Comparison of ENCODE assay signal across 8 cellular contexts in genomic region chr10:50653142-50653541, GRCh38. TPM values are rescaled to one million over a fixed set of nuclear protein-coding genes. Genes with fewer than 3 reads are reported as not detected.
A peak's percentile ranks its signal among the peaks of the same experiment; 100 is the strongest.
DNase-seq lines count a peak whose midpoint lies in the region; ATAC-seq and TF ChIP-seq lines count a peak whose summit lies in the region.

No MANE protein-coding gene starts in this region.

- intact Hi-C loops in A673 (cut with micrococcal nuclease; ENCODE audit: unreplicated experiment) (no loop called here), MCF 10A (cut with micrococcal nuclease) (loop anchor here (1.0 to 2.0 kb wide), 3 partner anchors 31 to 286 kb away; no protein-coding TSS in a partner anchor), left colon (cut with DNase I, micrococcal nuclease) (no loop called here), aorta (cut with DNase I) (no loop called here)

- no peak overlapping the region for H3K4me2 ChIP-seq in KMS-11

- ATAC-seq in left colon (peak; percentile 59), aorta (ENCODE audit: low FRiP score) (peak; percentile 69)

- 0 to 1% methylated on average over 3 of the region's 3 CpGs for WGBS in aorta, 2 donors

- no peak overlapping the region for H3K9ac ChIP-seq in KMS-11

- no peak overlapping the region for H3K4me3 Mint-ChIP-seq in MCF 10A (ENCODE audit: unreplicated experiment)

- H3K27me3 Mint-ChIP-seq in MCF 10A (ENCODE audit: insufficient read depth, unreplicated experiment), result no peaks in the 10 kb centered on the region

- no peak overlapping the region for H2AFZ ChIP-seq in KMS-11 (ENCODE audit: low read depth)

- CTCF ChIA-PET in A673 (lab: Charles Lee) (no interaction called here), MCF 10A (lab: Yijun Ruan, JAX) (interaction anchor here (0.6 to 2.4 kb wide), 21 partner anchors 10 to 492 kb away, joined by 3 to 13 read pairs (median 4); partner anchors contain the start of gene SGMS1)

- H3K36me3 ChIP-seq in A673 (ENCODE audit: insufficient read depth, low read length, poor library complexity, severe bottlenecking), result no peaks in the 10 kb centered on the region
- H3K36me3 ChIP-seq in KMS-11 (ENCODE audit: insufficient read depth), result no peaks in the 10 kb centered on the region
- no peaks in the 10 kb centered on the region for H3K36me3 ChIP-seq in aorta (ENCODE audit: control insufficient read depth in 1 of 2, insufficient read depth in 2 of 2, low read length in 1 of 2)
- H3K36me3 ChIP-seq in MG63, result no peaks in the 10 kb centered on the region

- no peaks in the 10 kb centered on the region for H4K20me1 ChIP-seq in KMS-11 (ENCODE audit: insufficient read depth)

- POLR2A ChIA-PET in A673 (lab: Charles Lee; ENCODE audit: low non-redundant PET) (interaction anchor here (0.5 kb wide), 1 partner anchor 29 kb away, joined by 3 read pairs; no protein-coding TSS in a partner anchor), MCF 10A (lab: Yijun Ruan, JAX) (interaction anchor here (0.9 kb wide), 1 partner anchor 13 kb away, joined by 3 read pairs; no protein-coding TSS in a partner anchor)

- H3K79me2 ChIP-seq in KMS-11 (ENCODE audit: insufficient read depth, low read depth), result no peaks in the 10 kb centered on the region

- H3K27ac Mint-ChIP-seq in MCF 10A (ENCODE audit: low read depth, unreplicated experiment), result no peak overlapping the region

- peaks cover 10% of the 10 kb centered on the region for H3K4me1 Mint-ChIP-seq in MCF 10A (ENCODE audit: insufficient read depth, unreplicated experiment)

- H3K4me1 ChIP-seq in A673 (ENCODE audit: insufficient read depth, low read length, poor library complexity, severe bottlenecking) (peaks cover 13% of the 10 kb centered on the region), KMS-11 (ENCODE audit: low read depth, poor library complexity, severe bottlenecking) (peaks cover 3% of the 10 kb centered on the region), aorta (ENCODE audit: control insufficient read depth in 1 of 2, insufficient read depth in 2 of 2, low read length in 2 of 2) (peaks cover 0 to 2% of the 10 kb centered on the region in 2 donors)

- peak; percentile 61 for TF ChIP-seq CTCF in A673 (conservative IDR thresholded peaks at IDR 0.05; ENCODE audit: low read depth, low read length)
- peak; percentile 55 for TF ChIP-seq CTCF in GM12872 (IDR thresholded peaks at IDR 0.05; ENCODE audit: insufficient read depth, low read depth, low read length)
- 0 out of 2 replicates have a peak, but pooled peaks have one; percentile 10 for TF ChIP-seq CTCF in KMS-11 (conservative IDR thresholded peaks at IDR 0.05; ENCODE audit: low read depth, low read length)
- peak; percentile 47 for TF ChIP-seq CTCF in MCF 10A (IDR thresholded peaks at IDR 0.05; ENCODE audit: unreplicated experiment)

- BruUV-seq in A673 (replicated peaks; lab: Mats Ljungman, UMichigan), result no TSS peak
- no TSS peak for BruUV-seq in MCF 10A (replicated peaks; lab: Mats Ljungman, UMichigan)

- H3K27me3 ChIP-seq in A673 (replicated peaks; ENCODE audit: insufficient read depth, low read depth, low read length, poor library complexity) (no peaks in the 10 kb centered on the region), KMS-11 (ENCODE audit: insufficient read depth, low read depth) (no peaks in the 10 kb centered on the region), aorta (ENCODE audit: control insufficient read depth in 1 of 2, insufficient read depth in 2 of 2, low read length in 1 of 2) (no peaks in the 10 kb centered on the region), MG63 (no peaks in the 10 kb centered on the region)

- H3K9me3 ChIP-seq in A673 (ENCODE audit: low read depth, low read length, poor library complexity, severe bottlenecking), result no peaks in the 10 kb centered on the region
- H3K9me3 ChIP-seq in aorta (ENCODE audit: control insufficient read depth, low read length), result no peaks in the 10 kb centered on the region
- no peaks in the 10 kb centered on the region for H3K9me3 ChIP-seq in MG63

- DNase-seq in A673 (ENCODE audit: low spot score) (peak; percentile 50), MCF 10A (ENCODE audit: unreplicated experiment) (peak; percentile 31), left colon (no peak), aorta (no peak), NCI-H1048 (lab: John Stamatoyannopoulos, UW) (no peak), MG63 (no peak)

- no peaks in the 10 kb centered on the region for H3K9me3 Mint-ChIP-seq in MCF 10A (ENCODE audit: unreplicated experiment)

- H3K27ac ChIP-seq in A673 (ENCODE audit: low read depth, low read length, poor library complexity, severe bottlenecking), result no peak overlapping the region
- H3K27ac ChIP-seq in KMS-11, result no peak overlapping the region
- H3K27ac ChIP-seq in aorta (ENCODE audit: low read depth in 1 of 2, low read length in 2 of 2), result no peak overlapping the region

- H3K4me3 ChIP-seq in A673 (ENCODE audit: low read depth, low read length, poor library complexity, severe bottlenecking) (no peak overlapping the region), KMS-11 (IDR thresholded peaks at IDR 0.05; ENCODE audit: insufficient read depth, low read depth, low read length) (no peak overlapping the region), aorta (ENCODE audit: low read length in 2 of 2) (no peak overlapping the region), MG63 (no peak overlapping the region)

- no peaks in the 10 kb centered on the region for H3K36me3 Mint-ChIP-seq in MCF 10A (ENCODE audit: insufficient read depth, unreplicated experiment)

RNA-seq across cellular contexts. Expression of gene SGMS1, which starts 29.4 kb away (rescaled TPM):
- total RNA-seq in A673 (2021) (13.0 and 13.2 TPM in 2 replicates), MCF 10A (2022) (21.7 and 24.7 TPM in 2 replicates), left colon (10 to 100 TPM; 17.8 to 20.8 TPM), aorta (10 to 100 TPM; 33.1 to 54.3 TPM)
- 10 to 100 TPM in 1 of 2 donors, 1 to 10 TPM in 1; 8.9 to 11.3 TPM for polyA plus RNA-seq in aorta
- total RNA-seq in MG63 (2014; rRNA removed; shearing (Covaris generic); ENCODE audit: low replicate concordance), result 9.2 and 19.7 TPM in 2 replicates

Comparison
In these comparisons a context has a peak if more than half of its experiments do, and no peak if none do; other contexts are left out.
1. DNase-seq: peak in A673 (single experiment) and MCF 10A (single experiment); none in left colon (0 of 2), aorta (0 of 2), NCI-H1048 (single experiment) and MG63 (single experiment).
2. CTCF ChIP-seq: peak in every context shown above with its lines; median percentile 61 in A673; 55 in GM12872; 47 in MCF 10A; 10 in KMS-11.